36 cellular contexts compared by ENCODE assay signal in the genomic region with DNA sequence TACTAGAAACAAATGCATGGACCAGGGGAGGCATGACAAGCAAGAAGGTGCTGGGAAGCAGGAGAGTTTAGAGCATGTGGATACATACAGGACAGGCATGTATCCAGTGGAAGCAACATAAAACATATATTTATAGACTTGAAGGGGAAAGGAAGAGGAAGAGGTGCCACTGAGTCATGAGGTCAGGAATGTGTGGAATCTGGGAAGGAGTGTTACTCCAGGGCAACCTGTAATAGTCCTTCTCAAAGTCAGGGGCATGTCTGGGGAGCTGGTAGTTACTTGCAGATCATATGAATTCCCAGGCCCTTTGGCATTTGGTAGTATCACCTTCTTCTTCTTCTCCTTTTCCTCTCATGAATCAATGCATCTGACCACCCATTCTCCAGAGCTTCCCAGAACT.
DNase-seq lines count a peak whose midpoint lies in the region; ATAC-seq, FAIRE-seq and TF ChIP-seq lines count a peak whose summit lies in the region.
"Had no signal": no experiment of that assay in that cellular context is flagged by ENCODE, and none has a peak within 500 bp of the region (broad histone marks: within the 10 kb centered on the region; RNA-seq: fewer than 3 reads in every experiment).

No MANE protein-coding gene starts in this region.

- H3K4me3 ChIP-seq in astrocyte (ENCODE audit: insufficient read depth, low read depth, low read length), result no peak overlapping the region
- no peak overlapping the region for H3K4me3 ChIP-seq in vagina
- H3K4me3 ChIP-seq: A549, adrenal gland, cardiac muscle cell, colonic mucosa, esophagus squamous epithelium, gastrocnemius medialis, HAP-1, PC-9, prostate gland, thoracic aorta had no signal

- no peaks in the 10 kb centered on the region for H4K20me1 ChIP-seq in astrocyte (ENCODE audit: insufficient read depth, low read length)

- peak overlapping the region; percentile 63 for H3K27ac Mint-ChIP-seq in astrocyte (ENCODE audit: unreplicated experiment)
- H3K27ac Mint-ChIP-seq: activated naive CD4-positive, alpha-beta T cell treated with anti-CD3 and anti-CD28 coated beads for 36 hours; activated T-cell treated with anti-CD3 and anti-CD28 coated beads, Interleukin-2, amount 50 U/mL, for 72 hours; B cell; CD8-positive, alpha-beta T cell; effector memory CD8-positive, alpha-beta T cell; naive thymus-derived CD8-positive, alpha-beta T cell had no signal

- DNase-seq in ACHN (peak; percentile 66), LHCN-M2 (ENCODE audit: low read depth) (peak; percentile 48), astrocyte (ENCODE audit: low read depth) (no peak), islet precursor cell (peak; percentile 62), vagina (ENCODE audit: extremely low spot score in 2 of 2) (no peak)
- DNase-seq in activated effector memory CD4-positive, alpha-beta T cell treated with Interleukin-2 at 50 U/mL for 16 hours, result no peak
- DNase-seq: activated CD4-positive, alpha-beta T cell treated with anti-CD3 and anti-CD28 coated beads, Interleukin-2, amount 50 U/mL, for 4 hours; activated CD4-positive, CD25-positive, alpha-beta regulatory T cell; activated naive CD4-positive, alpha-beta T cell treated with anti-CD3 and anti-CD28 coated beads for 36 hours; activated T-cell treated with anti-CD3 and anti-CD28 coated beads, Interleukin-2, amount 50 U/mL, for 72 hours; adrenal gland; CD8-positive, alpha-beta T cell; colonic mucosa; DMS 273 treated with DMSO at 0.1 percent for 48 hours; effector memory CD8-positive, alpha-beta T cell; esophagus squamous epithelium; gastrocnemius medialis; hippocampal formation; naive thymus-derived CD8-positive, alpha-beta T cell; NCI-H1092; NCI-H1694 treated with DMSO at 0.1 percent for 48 hours; NCI-H510A; nucleus accumbens; PC-9; SIG-M5; stimulated activated naive CD8-positive, alpha-beta T cell treated with anti-CD3 and anti-CD28 coated beads, Interleukin-15, Interleukin-2, amounts not matched to agents 100 U/mL and 50 U/mL, for 24 hours; T-helper 1 cell had no signal

- TF ChIP-seq CTCF in astrocyte (IDR thresholded peaks at IDR 0.05; ENCODE audit: insufficient read depth, low read depth, low read length) (no peak), vagina (IDR thresholded peaks at IDR 0.05) (no peak)

- H3K9me3 ChIP-seq in astrocyte (ENCODE audit: insufficient read depth, low read depth, low read length) (peaks cover 2% of the 10 kb centered on the region), vagina (no peaks in the 10 kb centered on the region)
- H3K9me3 ChIP-seq: A549, adrenal gland, colonic mucosa, esophagus squamous epithelium, gastrocnemius medialis, HAP-1, prostate gland, thoracic aorta had no signal

- peaks cover 1% of the 10 kb centered on the region for H3K9me3 Mint-ChIP-seq in astrocyte (ENCODE audit: unreplicated experiment)
- H3K9me3 Mint-ChIP-seq: activated T-cell treated with anti-CD3 and anti-CD28 coated beads, Interleukin-2, amount 50 U/mL, for 72 hours; CD8-positive, alpha-beta T cell; effector memory CD8-positive, alpha-beta T cell had no signal

- H3K27me3 Mint-ChIP-seq in astrocyte (ENCODE audit: low read depth, unreplicated experiment), result no peaks in the 10 kb centered on the region
- H3K27me3 Mint-ChIP-seq: B cell; effector memory CD8-positive, alpha-beta T cell had no signal

- peaks cover 15% of the 10 kb centered on the region for H3K4me1 Mint-ChIP-seq in astrocyte (ENCODE audit: low read depth, unreplicated experiment)
- H3K4me1 Mint-ChIP-seq: B cell; naive thymus-derived CD8-positive, alpha-beta T cell had no signal

- H3K27me3 ChIP-seq in astrocyte (ENCODE audit: insufficient read depth, low read length), result no peaks in the 10 kb centered on the region
- no peaks in the 10 kb centered on the region for H3K27me3 ChIP-seq in vagina
- H3K27me3 ChIP-seq: adrenal gland, cardiac muscle cell, colonic mucosa, esophagus squamous epithelium, gastrocnemius medialis had no signal

- no peak overlapping the region for H3K9ac ChIP-seq in astrocyte (ENCODE audit: low read length)

- in situ Hi-C loops in ACHN (cut with HindIII; ENCODE audit: low pct_ligation_motif_present, low pct_unique_long_range_greater_than_20kb, low sequenced_read_pairs), result no loop called here

- H2AFZ ChIP-seq in astrocyte (ENCODE audit: low read depth, low read length), result no peak overlapping the region
- H2AFZ ChIP-seq: PC-9 had no signal

- H3K36me3 ChIP-seq in astrocyte (ENCODE audit: insufficient read depth, low read length) (no peaks in the 10 kb centered on the region), vagina (no peaks in the 10 kb centered on the region)
- H3K36me3 ChIP-seq: adrenal gland, cardiac muscle cell, colonic mucosa, esophagus squamous epithelium, gastrocnemius medialis, HAP-1, prostate gland, thoracic aorta had no signal

- intact Hi-C loops in vagina (cut with DNase I), result no loop called here

- no peaks in the 10 kb centered on the region for H3K36me3 Mint-ChIP-seq in astrocyte (ENCODE audit: low read depth, unreplicated experiment)
- H3K36me3 Mint-ChIP-seq: CD8-positive, alpha-beta T cell; naive thymus-derived CD8-positive, alpha-beta T cell had no signal

- no peak for FAIRE-seq in astrocyte (lab: Jason Lieb, UNC)
- FAIRE-seq: A549, G401.6 had no signal

- H3K4me2 ChIP-seq in astrocyte (ENCODE audit: low read length), result peak overlapping the region; percentile 22
- H3K4me2 ChIP-seq: A549, PC-9 had no signal

- ATAC-seq in GM19035 (IDR thresholded peaks at IDR 0.05; ENCODE audit: unreplicated experiment) (no peak), HG03039 (IDR thresholded peaks at IDR 0.05; ENCODE audit: unreplicated experiment) (no peak)
- ATAC-seq: A549; activated T-cell treated with anti-CD3 and anti-CD28 coated beads, Interleukin-2, amount 50 U/mL, for 72 hours; CD8-positive, alpha-beta T cell; effector memory CD8-positive, alpha-beta T cell; gastrocnemius medialis; naive thymus-derived CD8-positive, alpha-beta T cell; stimulated activated naive CD8-positive, alpha-beta T cell treated with anti-CD3 and anti-CD28 coated beads, Interleukin-15, Interleukin-2, amounts not matched to agents 100 U/mL and 50 U/mL, for 24 hours had no signal

- H3K4me3 Mint-ChIP-seq in astrocyte (ENCODE audit: unreplicated experiment), result peak overlapping the region; percentile 15
- H3K4me3 Mint-ChIP-seq: activated naive CD4-positive, alpha-beta T cell treated with anti-CD3 and anti-CD28 coated beads for 36 hours; activated T-cell treated with anti-CD3 and anti-CD28 coated beads, Interleukin-2, amount 50 U/mL, for 72 hours; B cell; CD8-positive, alpha-beta T cell; effector memory CD8-positive, alpha-beta T cell; naive thymus-derived CD8-positive, alpha-beta T cell had no signal

- H3K27ac ChIP-seq in astrocyte (ENCODE audit: low read depth, low read length) (no peak overlapping the region), vagina (no peak overlapping the region)
- H3K27ac ChIP-seq: A549, adrenal gland, cardiac muscle cell, colonic mucosa, esophagus squamous epithelium, gastrocnemius medialis, PC-9, prostate gland, thoracic aorta had no signal

- no peak for TF ChIP-seq POLR2A in vagina (IDR thresholded peaks at IDR 0.05)

- no peaks in the 10 kb centered on the region for H3K4me1 ChIP-seq in astrocyte (ENCODE audit: insufficient read depth, low read length)
- H3K4me1 ChIP-seq in vagina, result no peaks in the 10 kb centered on the region
- H3K4me1 ChIP-seq: A549, adrenal gland, colonic mucosa, esophagus squamous epithelium, gastrocnemius medialis, HAP-1, prostate gland had no signal

- H3K79me2 ChIP-seq in astrocyte (ENCODE audit: insufficient read depth, low read length), result no peaks in the 10 kb centered on the region

Comparison
In these comparisons a context has a peak if more than half of its experiments do, and no peak if none do; other contexts are left out.
1. DNase-seq: peak in ACHN (single experiment), LHCN-M2 (single experiment) and islet precursor cell (single experiment); none in astrocyte (single experiment), activated effector memory CD4-positive, alpha-beta T cell treated with Interleukin-2 at 50 U/mL for 16 hours (single experiment) and vagina (0 of 2).